28 cellular contexts compared by ENCODE assay signal in the genomic region with DNA sequence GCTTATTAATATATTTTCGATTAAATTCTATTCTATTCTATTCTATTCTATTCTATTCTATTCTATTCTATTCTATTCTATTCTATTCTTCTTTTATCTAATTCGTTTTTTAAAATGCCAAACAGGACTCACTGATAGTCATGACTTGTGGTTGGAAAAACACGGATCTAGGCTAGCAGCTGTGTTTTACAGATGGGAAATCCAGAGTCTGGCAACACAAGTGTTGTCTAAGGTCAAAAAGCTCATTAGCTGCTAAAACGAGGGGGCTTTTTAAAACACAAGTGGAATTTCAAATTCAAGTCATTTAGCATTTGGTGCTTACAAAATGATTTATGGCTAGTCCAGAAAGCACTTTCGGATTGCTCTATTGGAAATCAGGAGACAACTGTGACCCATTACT. TPM values are rescaled to one million over a fixed set of nuclear protein-coding genes. Genes with fewer than 3 reads are reported as not detected.
"Had no signal": no experiment of that assay in that cellular context is flagged by ENCODE, and none has a peak within 500 bp of the region (broad histone marks: within the 10 kb centered on the region; RNA-seq: fewer than 3 reads in every experiment).

No MANE protein-coding gene starts in this region.

- H3K4me3 ChIP-seq: gastroesophageal sphincter, heart left ventricle, hepatocyte, left lung, lower lobe of right lung, pancreas, testis, tibial artery had no signal

- H3K27me3 Mint-ChIP-seq: dendritic cell treated with granulocyte-macrophage colony-stimulating factor and Interleukin-4, amounts not matched to agents 40 ng/mL and 50 ng/mL, for 4 days; natural killer cell treated with Interleukin-12 subunit alpha and Interleukin-12 subunit beta and Interleukin-15 and Interleukin-18, amount 100 ng/mL, for 72 hours; stimulated activated memory B cell treated with anti-CD40 and anti-IgM and Interleukin-4, amounts not matched to agents 10 μg/mL and 1 μg/mL and 100 μg/mL, for 72 hours had no signal

- H3K4me1 ChIP-seq: gastroesophageal sphincter, left lung, lower lobe of right lung, pancreas, testis, tibial artery had no signal

- H3K27ac Mint-ChIP-seq: dendritic cell treated with granulocyte-macrophage colony-stimulating factor and Interleukin-4, amounts not matched to agents 40 ng/mL and 50 ng/mL, for 4 days; endodermal cell; naive B cell; natural killer cell treated with Interleukin-12 subunit alpha and Interleukin-12 subunit beta and Interleukin-15 and Interleukin-18, amount 100 ng/mL, for 72 hours; progenitor cell of endocrine pancreas; stimulated activated memory B cell treated with anti-CD40 and anti-IgM and Interleukin-4, amounts not matched to agents 10 μg/mL and 1 μg/mL and 100 μg/mL, for 72 hours; type B pancreatic cell had no signal

- ATAC-seq: esophagus mucosa; gastroesophageal sphincter; left cardiac atrium; left lung; lower lobe of right lung; natural killer cell treated with Interleukin-12 subunit alpha and Interleukin-12 subunit beta and Interleukin-15 and Interleukin-18, amount 100 ng/mL, for 72 hours; pancreas; sciatic nerve; stimulated activated memory B cell treated with anti-CD40 and anti-IgM and Interleukin-4, amounts not matched to agents 10 μg/mL and 1 μg/mL and 100 μg/mL, for 72 hours; stimulated activated naive CD8-positive, alpha-beta T cell treated with anti-CD3 and anti-CD28 coated beads, Interleukin-15, Interleukin-2, amounts not matched to agents 100 U/mL and 50 U/mL, for 24 hours had no signal

- H3K9me3 ChIP-seq: gastroesophageal sphincter, heart left ventricle, left lung, lower lobe of right lung, neutrophil, pancreas, testis, tibial artery had no signal

- H2AFZ ChIP-seq: hepatocyte had no signal

- H3K9me3 Mint-ChIP-seq: endodermal cell, type B pancreatic cell had no signal

- H3K36me3 ChIP-seq: gastroesophageal sphincter, left lung, lower lobe of right lung, neutrophil, pancreas, tibial artery had no signal

- H3K4me2 ChIP-seq: hepatocyte had no signal

- H3K4me1 Mint-ChIP-seq: naive B cell; stimulated activated memory B cell treated with anti-CD40 and anti-IgM and Interleukin-4, amounts not matched to agents 10 μg/mL and 1 μg/mL and 100 μg/mL, for 72 hours had no signal

- H3K36me3 Mint-ChIP-seq: naive B cell; natural killer cell treated with Interleukin-12 subunit alpha and Interleukin-12 subunit beta and Interleukin-15 and Interleukin-18, amount 100 ng/mL, for 72 hours; stimulated activated memory B cell treated with anti-CD40 and anti-IgM and Interleukin-4, amounts not matched to agents 10 μg/mL and 1 μg/mL and 100 μg/mL, for 72 hours; type B pancreatic cell had no signal

- H3K4me3 Mint-ChIP-seq: dendritic cell treated with granulocyte-macrophage colony-stimulating factor and Interleukin-4, amounts not matched to agents 40 ng/mL and 50 ng/mL, for 4 days; endodermal cell; naive B cell; natural killer cell treated with Interleukin-12 subunit alpha and Interleukin-12 subunit beta and Interleukin-15 and Interleukin-18, amount 100 ng/mL, for 72 hours; neural crest cell; stimulated activated memory B cell treated with anti-CD40 and anti-IgM and Interleukin-4, amounts not matched to agents 10 μg/mL and 1 μg/mL and 100 μg/mL, for 72 hours; type B pancreatic cell had no signal

- H3K27ac ChIP-seq: epithelial cell of prostate, gastroesophageal sphincter, heart left ventricle, hepatocyte, left lung, lower lobe of right lung, neutrophil, pancreas, testis, tibial artery had no signal

- H3K79me2 ChIP-seq: hepatocyte had no signal

- H3K27me3 ChIP-seq: gastroesophageal sphincter, heart left ventricle, hepatocyte, left lung, neutrophil, pancreas, testis, tibial artery had no signal

- DNase-seq: effector CD8-positive, alpha-beta T cell; endodermal cell; foreskin fibroblast; heart left ventricle; left cardiac atrium; left lung; lower lobe of right lung; naive B cell; pancreas; stimulated activated CD4-positive, alpha-beta T cell treated with anti-CD3 and anti-CD28 coated beads, Interleukin-2, amount 100 ng/mL, for 24 hours; stimulated activated CD4-positive, alpha-beta T cell treated with anti-CD3 and anti-CD28 coated beads, Interleukin-4, amount 100 ng/mL, for 4 hours; stimulated activated naive CD8-positive, alpha-beta T cell treated with anti-CD3 and anti-CD28 coated beads, Interleukin-15, Interleukin-2, amounts not matched to agents 100 U/mL and 50 U/mL, for 24 hours; substantia nigra; testis; tibial artery had no signal

RNA-seq across cellular contexts. Expression of a gene that starts 17.9 kb away (rescaled TPM):
- total RNA-seq: endodermal cell; kidney epithelial cell; lower lobe of right lung; natural killer cell treated with Interleukin-12 subunit alpha and Interleukin-12 subunit beta and Interleukin-15 and Interleukin-18, amount 100 ng/mL, for 72 hours; neural crest cell; progenitor cell of endocrine pancreas had no signal
